Comparison of ENCODE assay signal across 8 cellular contexts in genomic region chr15:101294731-101295606, GRCh38. TPM values are rescaled to one million over a fixed set of nuclear protein-coding genes. Genes with fewer than 3 reads are reported as not detected.
DNase-seq lines count a peak whose midpoint lies in the region; ATAC-seq and TF ChIP-seq lines count a peak whose summit lies in the region.

Gene SNRPA1, minus strand, starts transcription at chr15:101295248. Its CDS starts 70 bp downstream, at chr15:101295178.

- DNase-seq in BJ (ENCODE audit: low read depth) (peak; percentile 52), NCI-H526 (lab: John Stamatoyannopoulos, UW) (peak; percentile 82 to 98), colonic mucosa (peak; percentile 97), left colon (peak; percentile 98 to 100)
- peak; percentile 99 for DNase-seq in activated CD4-positive, alpha-beta T cell treated with anti-CD3 and anti-CD28 coated beads for 48 hours
- DNase-seq in stimulated activated CD4-positive, alpha-beta T cell treated with anti-CD3 and anti-CD28 coated beads, Interleukin-1b, Interleukin-23, amount 100 ng/mL, for 4 hours (ENCODE audit: low read depth in 2 of 2) = peak; percentile 96 to 99

- H3K4me1 ChIP-seq in colonic mucosa = peaks cover 2% of the 10 kb centered on the region

- peak within 1 kb of the TSS; percentile 97 to 98 for H3K9ac ChIP-seq in colonic mucosa (ENCODE audit: low read depth in 2 of 2, low read length in 2 of 2)

- no peaks in the 10 kb centered on the region for H3K9me3 ChIP-seq in colonic mucosa

- TF ChIP-seq CTCF in BJ (IDR thresholded peaks at IDR 0.05; ENCODE audit: insufficient read depth, low read depth, low read length) (no peak), colonic mucosa (IDR thresholded peaks at IDR 0.05) (no peak)

- H3K36me3 ChIP-seq in BJ (ENCODE audit: control insufficient read depth, insufficient read depth, low read length) (peaks cover 1% of the 10 kb centered on the region; the same call in 1 of the 2 replicates), colonic mucosa (no peaks in the 10 kb centered on the region)

- peak within 1 kb of the TSS; percentile 95 for H3K27ac ChIP-seq in colonic mucosa

- peak; percentile 89 for ATAC-seq in GM19324 (IDR thresholded peaks at IDR 0.05; ENCODE audit: low FRiP score, unreplicated experiment)
- peak; percentile 74 for ATAC-seq in HG03460 (IDR thresholded peaks at IDR 0.05; ENCODE audit: unreplicated experiment)
- peak; percentile 86 for ATAC-seq in left colon

- intact Hi-C loops in colonic mucosa (cut with DNase I) (no loop called here), left colon (cut with DNase I, micrococcal nuclease) (loop anchor here in 1 of 2 donors (5.0 kb wide), 1 partner anchor 347 kb away; no protein-coding TSS in a partner anchor)

- POLR2A ChIA-PET in BJ (lab: Charles Lee) = interaction anchor here (0.6 kb wide), 1 partner anchor 146 kb away, joined by 3 read pairs; no protein-coding TSS in a partner anchor

- H3K27me3 ChIP-seq in BJ (ENCODE audit: control insufficient read depth, insufficient read depth, low read length) (no peaks in the 10 kb centered on the region), colonic mucosa (no peaks in the 10 kb centered on the region)

- CTCF ChIA-PET in BJ (lab: Yijun Ruan, JAX) = interaction anchor here (1.0 to 2.9 kb wide), 4 partner anchors 9 to 357 kb away, joined by 4 to 23 read pairs (median 10); partner anchors contain the start of gene TM2D3

- peak within 1 kb of the TSS; percentile 95 for H3K4me3 ChIP-seq in BJ (ENCODE audit: low read depth, low read length)
- peak within 1 kb of the TSS; percentile 85 for H3K4me3 ChIP-seq in colonic mucosa

RNA-seq across cellular contexts. Expression of gene SNRPA1, which starts in this region (rescaled TPM):
- polyA plus RNA-seq in BJ (2011; rRNA removed) = 27.0 and 44.8 TPM in 2 replicates
- 7.9 and 10.0 TPM in 2 replicates for polyA minus RNA-seq in BJ (2011; rRNA and poly(A)+ RNA removed)
- total RNA-seq in colonic mucosa (10 to 100 TPM; 52.6 to 82.7 TPM), left colon (10 to 100 TPM; 44.7 to 48.2 TPM)

Comparison
In these comparisons a context has a peak if more than half of its experiments do, and no peak if none do; other contexts are left out.
1. Peak in every context shown above with its lines: DNase-seq, ATAC-seq, H3K4me3 ChIP-seq and H3K27ac ChIP-seq.